ENCODE assay signal across 1 cellular context in genomic region chr12:69401940-69402339, GRCh38.
TF ChIP-seq lines count a peak whose summit lies in the region.

No MANE protein-coding gene starts in this region.

TF ChIP-seq in H1, 55 proteins besides CTCF, POLR2A, EP300 and RAD21 (continued from another document):
- TF ChIP-seq USF2 (IDR thresholded peaks at IDR 0.05; ENCODE audit: low read length) (no peak), EGR1 (IDR thresholded peaks at IDR 0.05; ENCODE audit: borderline replicate concordance, low read depth, low read length) (no peak), E2F6 (IDR thresholded peaks at IDR 0.05) (no peak), HDAC6 (IDR thresholded peaks at IDR 0.05; ENCODE audit: low read depth, low read length) (no peak), POU5F1 (IDR thresholded peaks at IDR 0.05; ENCODE audit: low read depth, low read length) (no peak), RXRA (IDR thresholded peaks at IDR 0.05; ENCODE audit: insufficient read depth, low read depth, low read length) (no peak)
